In genomic region chr3:30723211-30723610, GRCh38 we compare ENCODE assay signal across 7 cellular contexts.
"Had no signal": no experiment of that assay in that cellular context is flagged by ENCODE, and none has a peak within 500 bp of the region (broad histone marks: within the 10 kb centered on the region; RNA-seq: fewer than 3 reads in every experiment).

No MANE protein-coding gene starts in this region.

- H3K4me3 ChIP-seq: GM23248, K562 had no signal

- H3K27ac ChIP-seq: GM23248 had no signal

- H2AFZ ChIP-seq: GM23248 had no signal

- ATAC-seq: HepG2, K562 had no signal

- H3K9ac ChIP-seq: GM23248 had no signal

- DNase-seq: GM23248, GOT3, H9, HCEC 1CT, KG1 had no signal
